27 cellular contexts compared by ENCODE assay signal in genomic region chr17:44451832-44452231, GRCh38.
"Had no signal": no experiment of that assay in that cellular context is flagged by ENCODE, and none has a peak within 500 bp of the region (broad histone marks: within the 10 kb centered on the region; RNA-seq: fewer than 3 reads in every experiment).

No MANE protein-coding gene starts in this region.

- H3K4me3 ChIP-seq: left ventricle myocardium inferior, lung, mucosa of descending colon, neural progenitor cell, pancreas, right atrium auricular region, right lobe of liver, smooth muscle cell, tibial nerve, uterus had no signal

- H3K27ac Mint-ChIP-seq: neural progenitor cell; stimulated activated memory B cell treated with anti-CD40 and anti-IgM and Interleukin-4, amounts not matched to agents 10 μg/mL and 1 μg/mL and 100 μg/mL, for 72 hours; stimulated activated naive CD8-positive, alpha-beta T cell treated with anti-CD3 and anti-CD28 coated beads, Interleukin-15, amount 100 ng/mL, for 72 hours; type B pancreatic cell had no signal

- H3K27me3 Mint-ChIP-seq: naive thymus-derived CD4-positive, alpha-beta T cell; stimulated activated memory B cell treated with anti-CD40 and anti-IgM and Interleukin-4, amounts not matched to agents 10 μg/mL and 1 μg/mL and 100 μg/mL, for 72 hours; stimulated activated naive CD8-positive, alpha-beta T cell treated with anti-CD3 and anti-CD28 coated beads, Interleukin-15, amount 100 ng/mL, for 72 hours; type B pancreatic cell had no signal

- DNase-seq: hypothalamus; islet precursor cell; left ventricle myocardium inferior; mesendoderm; mucosa of descending colon; naive thymus-derived CD4-positive, alpha-beta T cell; nephron progenitor cell; occipital lobe; pancreas; right lobe of liver; stimulated activated CD4-positive, alpha-beta T cell treated with anti-CD3 and anti-CD28 coated beads, Interleukin-1b, Interleukin-23, amount 100 ng/mL, for 48 hours; stimulated activated CD4-positive, alpha-beta T cell treated with anti-CD3 and anti-CD28 coated beads, Interleukin-2, amount 100 ng/mL, for 48 hours; stimulated activated CD4-positive, alpha-beta T cell treated with anti-CD3 and anti-CD28 coated beads, Interleukin-4, amount 100 ng/mL, for 4 hours; stimulated activated CD8-positive, alpha-beta memory T cell treated with anti-CD3 and anti-CD28 coated beads, Interleukin-4, amount 100 ng/mL, for 48 hours; stimulated activated naive CD4-positive, alpha-beta T cell treated with Interleukin-2 at 50 U/mL for 16 hours; stimulated activated naive CD8-positive, alpha-beta T cell treated with anti-CD3 and anti-CD28 coated beads, Interleukin-15, amount 100 ng/mL, for 72 hours; substantia nigra; uterus had no signal

- H3K36me3 Mint-ChIP-seq: mesothelial cell of epicardium; stimulated activated memory B cell treated with anti-CD40 and anti-IgM and Interleukin-4, amounts not matched to agents 10 μg/mL and 1 μg/mL and 100 μg/mL, for 72 hours had no signal

- H3K9ac ChIP-seq: neural progenitor cell had no signal

- H3K36me3 ChIP-seq: left ventricle myocardium inferior, neural progenitor cell, neutrophil, pancreas, right lobe of liver, uterus had no signal

- H3K4me1 ChIP-seq: left ventricle myocardium inferior, neural progenitor cell, pancreas, right lobe of liver, tibial nerve, uterus had no signal

- H3K9me3 ChIP-seq: left ventricle myocardium inferior, mucosa of descending colon, neutrophil, pancreas, right atrium auricular region, right lobe of liver, tibial nerve, uterus had no signal

- ATAC-seq: mucosa of descending colon; naive thymus-derived CD4-positive, alpha-beta T cell; pancreas; right lobe of liver; stimulated activated memory B cell treated with anti-CD40 and anti-IgM and Interleukin-4, amounts not matched to agents 10 μg/mL and 1 μg/mL and 100 μg/mL, for 72 hours; stimulated activated naive CD8-positive, alpha-beta T cell treated with anti-CD3 and anti-CD28 coated beads, Interleukin-15, amount 100 ng/mL, for 72 hours had no signal

- H3K9me3 Mint-ChIP-seq: mesothelial cell of epicardium; naive thymus-derived CD4-positive, alpha-beta T cell; nephron progenitor cell; neural progenitor cell; stimulated activated memory B cell treated with anti-CD40 and anti-IgM and Interleukin-4, amounts not matched to agents 10 μg/mL and 1 μg/mL and 100 μg/mL, for 72 hours; stimulated activated naive CD8-positive, alpha-beta T cell treated with anti-CD3 and anti-CD28 coated beads, Interleukin-15, amount 100 ng/mL, for 72 hours; type B pancreatic cell had no signal

- H3K4me3 Mint-ChIP-seq: mesothelial cell of epicardium; naive thymus-derived CD4-positive, alpha-beta T cell; nephron progenitor cell; neural progenitor cell; stimulated activated memory B cell treated with anti-CD40 and anti-IgM and Interleukin-4, amounts not matched to agents 10 μg/mL and 1 μg/mL and 100 μg/mL, for 72 hours; stimulated activated naive CD8-positive, alpha-beta T cell treated with anti-CD3 and anti-CD28 coated beads, Interleukin-15, amount 100 ng/mL, for 72 hours; type B pancreatic cell had no signal

- H3K27ac ChIP-seq: left ventricle myocardium inferior, neural progenitor cell, neutrophil, pancreas, right atrium auricular region, right lobe of liver, tibial nerve, uterus had no signal

- H3K4me1 Mint-ChIP-seq: nephron progenitor cell, neural progenitor cell had no signal

- H3K27me3 ChIP-seq: neural progenitor cell, neutrophil, pancreas, right atrium auricular region, right lobe of liver, tibial nerve, uterus had no signal
